In genomic region chr2:196963043-196963442, GRCh38 we compare ENCODE assay signal across 1 cellular context.
TF ChIP-seq lines count a peak whose summit lies in the region.

No MANE protein-coding gene starts in this region.

TF ChIP-seq in HCT116, 20 proteins besides CTCF, POLR2A, EP300 and RAD21 (continued from another document):
- TF ChIP-seq REST (IDR thresholded peaks at IDR 0.05; ENCODE audit: low read depth) (no peak), EGR1 (IDR thresholded peaks at IDR 0.05; ENCODE audit: low read depth) (no peak), YY1 (IDR thresholded peaks at IDR 0.05; ENCODE audit: extremely low read depth, insufficient replicate concordance, low read depth, low read length) (no peak), ELF1 (IDR thresholded peaks at IDR 0.05; ENCODE audit: borderline replicate concordance, low read depth) (no peak), TCF7L2 (IDR thresholded peaks at IDR 0.05; ENCODE audit: borderline replicate concordance, extremely low read depth, insufficient read depth, insufficient read length) (no peak), SRF (IDR thresholded peaks at IDR 0.05; ENCODE audit: low read depth) (no peak)
